8 cellular contexts compared by ENCODE assay signal in the genomic region with DNA sequence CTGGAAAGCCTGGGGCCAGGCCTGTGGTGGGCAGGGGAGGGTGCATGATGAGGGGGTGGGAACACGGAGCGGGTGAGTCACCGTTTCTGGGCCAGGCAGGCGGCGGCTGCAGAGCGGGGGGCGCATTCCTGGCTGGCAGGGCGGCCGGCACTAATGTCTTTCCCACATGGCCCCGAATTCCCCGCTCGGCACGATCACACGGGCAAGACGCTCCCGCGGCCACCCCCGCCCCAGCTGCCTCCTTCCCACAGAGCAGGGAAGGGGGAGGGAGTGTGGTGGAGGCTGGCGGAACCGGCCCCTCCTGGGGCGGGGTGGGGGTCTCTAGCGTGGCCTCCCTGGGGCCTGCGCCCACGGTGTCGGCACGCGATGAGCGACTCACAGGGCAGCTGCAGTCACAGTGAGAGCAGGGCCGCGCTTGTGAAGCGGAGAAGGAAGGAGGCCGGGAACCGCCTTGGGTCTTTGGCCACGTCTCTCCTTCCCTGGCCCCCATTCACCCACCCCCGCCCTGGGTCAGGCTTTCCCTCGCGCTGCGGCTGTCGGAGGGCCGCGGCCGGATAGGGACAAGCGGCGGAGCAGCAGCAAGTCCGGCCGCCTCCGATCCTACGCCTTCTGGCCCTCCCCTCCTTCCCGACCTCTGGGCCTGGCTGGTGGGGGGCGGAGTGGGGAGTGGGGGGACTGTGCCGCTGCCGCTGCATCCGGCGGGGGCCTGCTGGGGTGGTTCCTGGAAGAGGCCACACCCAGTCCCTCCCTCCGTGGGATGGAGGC. TPM values are rescaled to one million over a fixed set of nuclear protein-coding genes. Genes with fewer than 3 reads are reported as not detected.
A peak's percentile ranks its signal among the peaks of the same experiment; 100 is the strongest.
DNase-seq lines count a peak whose midpoint lies in the region; ATAC-seq and TF ChIP-seq lines count a peak whose summit lies in the region.

No MANE protein-coding gene starts in this region.

- no peaks in the 10 kb centered on the region for H3K9me3 Mint-ChIP-seq in chondrocyte (ENCODE audit: low read depth)
- H3K9me3 Mint-ChIP-seq in stimulated activated effector memory CD8-positive, alpha-beta T cell treated with anti-CD3 and anti-CD28 coated beads, Interleukin-12 subunit alpha, Interleukin-12 subunit beta, amount 100 ng/mL, for 72 hours, result no peaks in the 10 kb centered on the region

- peak overlapping the region; percentile 59 for H3K4me3 Mint-ChIP-seq in chondrocyte (ENCODE audit: unreplicated experiment)
- H3K4me3 Mint-ChIP-seq in stimulated activated effector memory CD8-positive, alpha-beta T cell treated with anti-CD3 and anti-CD28 coated beads, Interleukin-12 subunit alpha, Interleukin-12 subunit beta, amount 100 ng/mL, for 72 hours, result peak overlapping the region; percentile 73

- H3K36me3 Mint-ChIP-seq in chondrocyte (ENCODE audit: low read depth), result no peaks in the 10 kb centered on the region
- H3K36me3 Mint-ChIP-seq in stimulated activated effector memory CD8-positive, alpha-beta T cell treated with anti-CD3 and anti-CD28 coated beads, Interleukin-12 subunit alpha, Interleukin-12 subunit beta, amount 100 ng/mL, for 72 hours, result no peaks in the 10 kb centered on the region

- H3K4me1 Mint-ChIP-seq in chondrocyte (ENCODE audit: low read depth), result peaks cover 86% of the 10 kb centered on the region
- H3K4me1 Mint-ChIP-seq in stimulated activated effector memory CD8-positive, alpha-beta T cell treated with anti-CD3 and anti-CD28 coated beads, Interleukin-12 subunit alpha, Interleukin-12 subunit beta, amount 100 ng/mL, for 72 hours, result peaks cover 46% of the 10 kb centered on the region

- peak overlapping the region; percentile 99 for H3K27ac Mint-ChIP-seq in chondrocyte (ENCODE audit: unreplicated experiment)
- peak overlapping the region; percentile 85 for H3K27ac Mint-ChIP-seq in stimulated activated effector memory CD8-positive, alpha-beta T cell treated with anti-CD3 and anti-CD28 coated beads, Interleukin-12 subunit alpha, Interleukin-12 subunit beta, amount 100 ng/mL, for 72 hours

- ATAC-seq in left colon (peak; percentile 58), HG03280 (IDR thresholded peaks at IDR 0.05; ENCODE audit: unreplicated experiment) (no peak)
- peak; percentile 56 for ATAC-seq in stimulated activated effector memory CD8-positive, alpha-beta T cell treated with anti-CD3 and anti-CD28 coated beads, Interleukin-12 subunit alpha, Interleukin-12 subunit beta, amount 100 ng/mL, for 72 hours

- peak; percentile 1 for TF ChIP-seq CTCF in chondrocyte (IDR thresholded peaks at IDR 0.05)

- intact Hi-C loops in left colon (cut with DNase I, micrococcal nuclease), result no loop called here

- DNase-seq in activated CD4-positive, alpha-beta T cell treated with anti-CD3 and anti-CD28 coated beads for 4 hours, result peak; percentile 28 to 38
- DNase-seq in activated CD4-positive, alpha-beta T cell treated with anti-CD3 and anti-CD28 coated beads, Interleukin-2, amount 50 U/mL, for 1 hour, result no peak
- peak; percentile 63 for DNase-seq in SK-N-DZ (ENCODE audit: low spot score)
- DNase-seq in chondrocyte (ENCODE audit: low spot score), result peak; percentile 97
- peak; percentile 64 to 78 for DNase-seq in left colon
- peak in 1 of 2 donors; percentile 56 for DNase-seq in stimulated activated effector memory CD8-positive, alpha-beta T cell treated with anti-CD3 and anti-CD28 coated beads, Interleukin-12 subunit alpha, Interleukin-12 subunit beta, amount 100 ng/mL, for 72 hours (ENCODE audit: low spot score in 2 of 2)
- DNase-seq in SKM-1 treated with dmso at 0.1 percent for 144 hours (lab: John Stamatoyannopoulos, UW; ENCODE audit: unreplicated experiment), result no peak

- H3K27me3 Mint-ChIP-seq in chondrocyte (ENCODE audit: low read depth), result no peaks in the 10 kb centered on the region

RNA-seq across cellular contexts. Expression of a gene that starts 48.9 kb away (rescaled TPM):
- 24.9 and 31.1 TPM in 2 replicates for polyA plus RNA-seq in SK-N-DZ (2014; cell fraction: cytosol; rRNA removed)
- 15.4 and 23.8 TPM in 2 replicates for polyA plus RNA-seq in SK-N-DZ (2014; cell fraction: nucleus; rRNA removed)
- total RNA-seq in chondrocyte (144 to 193 TPM (median 145 TPM) in 3 replicates), left colon (10 to 100 TPM; 28.2 to 30.2 TPM)

Comparison
In these comparisons a context has a peak if more than half of its experiments do, and no peak if none do; other contexts are left out.
1. DNase-seq: peak in activated CD4-positive, alpha-beta T cell treated with anti-CD3 and anti-CD28 coated beads for 4 hours (2 of 2), SK-N-DZ (single experiment), chondrocyte (single experiment) and left colon (2 of 2); none in activated CD4-positive, alpha-beta T cell treated with anti-CD3 and anti-CD28 coated beads, Interleukin-2, amount 50 U/mL, for 1 hour (single experiment) and SKM-1 treated with dmso at 0.1 percent for 144 hours (single experiment).